Comparison of ENCODE assay signal across 7 cellular contexts in genomic region chr2:197813093-197813787, GRCh38. TPM values are rescaled to one million over a fixed set of nuclear protein-coding genes. Genes with fewer than 3 reads are reported as not detected.
DNase-seq lines count a peak whose midpoint lies in the region; ATAC-seq and TF ChIP-seq lines count a peak whose summit lies in the region.

No MANE protein-coding gene starts in this region.

- no peaks in the 10 kb centered on the region for H3K9me3 Mint-ChIP-seq in type B pancreatic cell

- H3K27ac ChIP-seq in RWPE1 (no peak overlapping the region), foreskin keratinocyte (no peak overlapping the region)

- H3K4me1 ChIP-seq in foreskin keratinocyte = no peaks in the 10 kb centered on the region

- H3K4me3 Mint-ChIP-seq in type B pancreatic cell = no peak overlapping the region

- POLR2A ChIA-PET in RWPE1 (lab: Yijun Ruan, JAX; ENCODE audit: low non-redundant PET) = no interaction called here

- peaks cover 12% of the 10 kb centered on the region for H3K27me3 ChIP-seq in foreskin keratinocyte

- TF ChIP-seq CTCF in HFF-Myc (IDR thresholded peaks at IDR 0.05; ENCODE audit: low read depth, low read length, missing control alignments) = peak; percentile 70
- TF ChIP-seq CTCF in RWPE1 (conservative IDR thresholded peaks at IDR 0.05; ENCODE audit: low read depth) = peak; percentile 49
- TF ChIP-seq CTCF in foreskin keratinocyte (conservative IDR thresholded peaks at IDR 0.05) = peak; percentile 76
- peak; percentile 79 for TF ChIP-seq CTCF in type B pancreatic cell (conservative IDR thresholded peaks at IDR 0.05)

- ATAC-seq in foreskin keratinocyte (peak; percentile 98), GM19328 (IDR thresholded peaks at IDR 0.05; ENCODE audit: unreplicated experiment) (no peak)

- CTCF ChIA-PET in RWPE1 (lab: Yijun Ruan, JAX) = interaction anchor here (0.6 to 1.2 kb wide), 7 partner anchors 12 to 1813 kb away, joined by 3 to 5 read pairs (median 4); no protein-coding TSS in a partner anchor

- H3K27ac Mint-ChIP-seq in type B pancreatic cell = no peak overlapping the region

- H3K4me1 Mint-ChIP-seq in type B pancreatic cell (ENCODE audit: unreplicated experiment) = no peaks in the 10 kb centered on the region

- peaks cover 26% of the 10 kb centered on the region for H3K27me3 Mint-ChIP-seq in type B pancreatic cell

- no peaks in the 10 kb centered on the region for H3K36me3 Mint-ChIP-seq in type B pancreatic cell

- H3K4me3 ChIP-seq in HFF-Myc (replicated peaks; ENCODE audit: low read depth, low read length) = no peak overlapping the region

- peak; percentile 58 for DNase-seq in EL
- no peak for DNase-seq in HFF-Myc (ENCODE audit: extremely low read depth, low read depth)
- DNase-seq in RWPE1 (ENCODE audit: low spot score) = peak; percentile 80
- DNase-seq in foreskin keratinocyte = peak; percentile 19 to 44
- no peak for DNase-seq in type B pancreatic cell (ENCODE audit: extremely low spot score, unreplicated experiment)
- DNase-seq in NCI-H1105 (lab: John Stamatoyannopoulos, UW) = no peak

RNA-seq across cellular contexts. Expression of gene PLCL1, which starts 8.8 kb away (rescaled TPM):
- total RNA-seq in foreskin keratinocyte = not detected in 2 replicates
- not detected in 2 replicates for polyA plus RNA-seq in foreskin keratinocyte
- 2.0 and 4.4 TPM in 2 replicates for total RNA-seq in type B pancreatic cell (ENCODE audit: low replicate concordance)

RNA-seq across cellular contexts. Expression of gene BOLL, which starts 28.1 kb away (rescaled TPM):
- total RNA-seq in foreskin keratinocyte = not detected in 2 replicates
- not detected in 2 replicates for polyA plus RNA-seq in foreskin keratinocyte
- not detected in 2 replicates for total RNA-seq in type B pancreatic cell (ENCODE audit: low replicate concordance)

Comparison
In these comparisons a context has a peak if more than half of its experiments do, and no peak if none do; other contexts are left out.
1. DNase-seq: peak in EL (single experiment), RWPE1 (single experiment) and foreskin keratinocyte (2 of 2); none in HFF-Myc (single experiment), type B pancreatic cell (single experiment) and NCI-H1105 (single experiment).
2. Peak in every context shown above with its lines, with median percentiles within 50 percentile points of each other: CTCF ChIP-seq.